1 cellular context compared by ENCODE assay signal in the genomic region with DNA sequence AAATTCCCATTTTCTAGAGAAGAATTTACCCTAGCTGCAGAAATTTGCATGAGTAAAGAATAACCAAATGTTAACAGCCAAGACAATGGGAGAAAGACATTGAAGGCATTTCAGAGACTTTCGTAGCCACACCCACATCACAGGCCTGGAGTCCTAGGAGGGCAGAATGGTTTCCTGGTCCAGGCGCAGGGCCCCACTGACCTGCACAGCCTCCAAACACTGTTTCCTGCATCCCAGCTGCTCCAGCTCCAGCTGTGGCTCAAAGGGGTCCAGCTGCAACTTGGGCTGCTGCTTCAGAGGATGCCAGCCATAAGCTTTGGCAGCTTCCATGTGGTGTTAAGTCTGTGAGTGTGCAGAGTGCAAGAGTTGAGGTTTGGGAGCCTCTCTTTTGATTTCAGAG.
TF ChIP-seq lines count a peak whose summit lies in the region.

No MANE protein-coding gene starts in this region.

TF ChIP-seq in K562, 482 proteins besides CTCF, POLR2A, EP300 and RAD21:
- TF ChIP-seq ZFP36 (IDR thresholded peaks at IDR 0.05; ENCODE audit: low read depth, low read length, partially characterized antibody) (peak; percentile 65), RNF2 (IDR thresholded peaks at IDR 0.05) (no peak)
